ENCODE assay signal across 8 cellular contexts in genomic region chr4:7070729-7071511, GRCh38. TPM values are rescaled to one million over a fixed set of nuclear protein-coding genes. Genes with fewer than 3 reads are reported as not detected.
DNase-seq lines count a peak whose midpoint lies in the region; ATAC-seq, FAIRE-seq and TF ChIP-seq lines count a peak whose summit lies in the region.

No MANE protein-coding gene starts in this region.

- H3K27me3 Mint-ChIP-seq in type B pancreatic cell, result peaks cover 3% of the 10 kb centered on the region

- H3K36me3 ChIP-seq in MM.1S (replicated peaks; ENCODE audit: insufficient read depth, low read length) (0 out of 2 replicates have a peak, but pooled peaks cover 7% of the 10 kb centered on the region), SJSA1 (peaks cover 6% of the 10 kb centered on the region; the same call in 1 of the 2 replicates), ovary (no peaks in the 10 kb centered on the region)

- TF ChIP-seq EP300 in ovary (IDR thresholded peaks at IDR 0.05), result no peak

- H3K27me3 ChIP-seq in MM.1S (replicated peaks; ENCODE audit: insufficient read depth, low read length) (peaks cover 11% of the 10 kb centered on the region; the same call in 1 of the 2 replicates), SJSA1 (replicated peaks) (no peaks in the 10 kb centered on the region), ovary (no peaks in the 10 kb centered on the region)

- H2AFZ ChIP-seq in MM.1S (ENCODE audit: low read length), result 0 out of 2 replicates have a peak overlapping the region, but pooled peaks have one; percentile 31

- no peaks in the 10 kb centered on the region for H3K9me3 Mint-ChIP-seq in type B pancreatic cell

- 35 to 44% (median 38%) methylated on average over 22 to 23 of the region's 23 CpGs for WGBS in ovary, 3 donors

- no peak overlapping the region for H3K9ac ChIP-seq in MM.1S (ENCODE audit: low read length)

- H4K20me1 ChIP-seq in MM.1S (ENCODE audit: insufficient read depth, low read length), result peaks cover 4% of the 10 kb centered on the region; the same call in 1 of the 2 replicates

- H3K27ac Mint-ChIP-seq in type B pancreatic cell, result no peak overlapping the region

- peaks cover 19% of the 10 kb centered on the region for H3K79me2 ChIP-seq in MM.1S (ENCODE audit: low read length)

- peak overlapping the region; percentile 31 for H3K4me2 ChIP-seq in MM.1S (ENCODE audit: low read depth, low read length)

- peak overlapping the region; percentile 79 for H3K4me3 Mint-ChIP-seq in type B pancreatic cell

- TF ChIP-seq POLR2A in ovary (IDR thresholded peaks at IDR 0.05), result peak; percentile 15

- intact Hi-C loops in ovary (cut with DNase I), result loop anchor here in 2 of 4 donors (5.0 to 10.0 kb wide), 3 partner anchors 156 to 349 kb away; no protein-coding TSS in a partner anchor

- H3K27ac ChIP-seq in MM.1S (ENCODE audit: low read length) (no peak overlapping the region), SJSA1 (no peak overlapping the region), ovary (no peak overlapping the region)

- no peaks in the 10 kb centered on the region for H3K9me2 ChIP-seq in MM.1S (replicated peaks; ENCODE audit: insufficient read depth, low read length)

- H3K4me1 Mint-ChIP-seq in type B pancreatic cell (ENCODE audit: unreplicated experiment), result peaks cover 21% of the 10 kb centered on the region

- H3K4me3 ChIP-seq in MM.1S (ENCODE audit: low read length) (no peak overlapping the region), SJSA1 (no peak overlapping the region), ovary (no peak overlapping the region)

- DNase-seq in D721Med (ENCODE audit: insufficient read length, low spot score) (no peak), MM.1S (peak; percentile 87), SJSA1 (ENCODE audit: low read depth in 1 of 2, low spot score in 2 of 2) (peak; percentile 36 to 52), germinal center (ENCODE audit: low spot score) (peak; percentile 73), ovary (peak; percentile 70 to 85 (median 82)), type B pancreatic cell (ENCODE audit: extremely low spot score, unreplicated experiment) (peak; percentile 90)
- DNase-seq in activated effector memory CD4-positive, alpha-beta T cell treated with anti-CD3 and anti-CD28 coated beads, Interleukin-2, amount 50 U/mL, for 16 hours, result peak; percentile 95

- peak; percentile 94 for TF ChIP-seq CTCF in D721Med (IDR thresholded peaks at IDR 0.05; ENCODE audit: insufficient read depth, missing control alignments)
- TF ChIP-seq CTCF in MM.1S (IDR thresholded peaks at IDR 0.05; ENCODE audit: low read length), result peak; percentile 98
- TF ChIP-seq CTCF in ovary (IDR thresholded peaks at IDR 0.05), result peak; percentile 93 to 98 (median 96)
- peak; percentile 98 for TF ChIP-seq CTCF in type B pancreatic cell (conservative IDR thresholded peaks at IDR 0.05)

- no peaks in the 10 kb centered on the region for H3K36me3 Mint-ChIP-seq in type B pancreatic cell

- no peaks in the 10 kb centered on the region for H3K9me3 ChIP-seq in MM.1S (replicated peaks; ENCODE audit: insufficient read depth, low read length)
- no peaks in the 10 kb centered on the region for H3K9me3 ChIP-seq in SJSA1 (replicated peaks)
- no peaks in the 10 kb centered on the region for H3K9me3 ChIP-seq in ovary

- ATAC-seq in GM21528 (IDR thresholded peaks at IDR 0.05; ENCODE audit: low FRiP score, unreplicated experiment), result peak; percentile 35

- FAIRE-seq in D721Med (lab: Jason Lieb, UNC), result no peak

- peaks cover 14% of the 10 kb centered on the region for H3K4me1 ChIP-seq in MM.1S (ENCODE audit: low read length)
- peaks cover 8% of the 10 kb centered on the region; the same call in 1 of the 2 replicates for H3K4me1 ChIP-seq in SJSA1 (replicated peaks)
- peaks cover 9% of the 10 kb centered on the region for H3K4me1 ChIP-seq in ovary (ENCODE audit: insufficient read depth)

- H3F3A ChIP-seq in MM.1S (ENCODE audit: insufficient read depth, low read length), result 0 out of 2 replicates have a peak, but pooled peaks cover 4% of the 10 kb centered on the region

RNA-seq across cellular contexts. Expression of gene GRPEL1, which starts 3.1 kb away (rescaled TPM):
- total RNA-seq in SJSA1 (2014; rRNA removed; shearing (Covaris generic)), result 21.1 and 24.5 TPM in 2 replicates
- 10 to 100 TPM; 11.1 to 37.0 (median 23.3) TPM for total RNA-seq in ovary
- 10 to 100 TPM; 16.6 to 74.8 TPM for polyA plus RNA-seq in ovary
- 28.4 and 31.4 TPM in 2 replicates for total RNA-seq in type B pancreatic cell (ENCODE audit: low replicate concordance)

RNA-seq across cellular contexts. Expression of gene TADA2B, which starts 27.7 kb away (rescaled TPM):
- total RNA-seq in SJSA1 (2014; rRNA removed; shearing (Covaris generic)), result 2.8 and 7.7 TPM in 2 replicates
- 10 to 100 TPM; 11.9 to 31.6 (median 26.9) TPM for total RNA-seq in ovary
- 10 to 100 TPM; 18.6 to 20.2 TPM for polyA plus RNA-seq in ovary
- total RNA-seq in type B pancreatic cell (ENCODE audit: low replicate concordance), result 21.7 and 23.1 TPM in 2 replicates
